In the genomic region with DNA sequence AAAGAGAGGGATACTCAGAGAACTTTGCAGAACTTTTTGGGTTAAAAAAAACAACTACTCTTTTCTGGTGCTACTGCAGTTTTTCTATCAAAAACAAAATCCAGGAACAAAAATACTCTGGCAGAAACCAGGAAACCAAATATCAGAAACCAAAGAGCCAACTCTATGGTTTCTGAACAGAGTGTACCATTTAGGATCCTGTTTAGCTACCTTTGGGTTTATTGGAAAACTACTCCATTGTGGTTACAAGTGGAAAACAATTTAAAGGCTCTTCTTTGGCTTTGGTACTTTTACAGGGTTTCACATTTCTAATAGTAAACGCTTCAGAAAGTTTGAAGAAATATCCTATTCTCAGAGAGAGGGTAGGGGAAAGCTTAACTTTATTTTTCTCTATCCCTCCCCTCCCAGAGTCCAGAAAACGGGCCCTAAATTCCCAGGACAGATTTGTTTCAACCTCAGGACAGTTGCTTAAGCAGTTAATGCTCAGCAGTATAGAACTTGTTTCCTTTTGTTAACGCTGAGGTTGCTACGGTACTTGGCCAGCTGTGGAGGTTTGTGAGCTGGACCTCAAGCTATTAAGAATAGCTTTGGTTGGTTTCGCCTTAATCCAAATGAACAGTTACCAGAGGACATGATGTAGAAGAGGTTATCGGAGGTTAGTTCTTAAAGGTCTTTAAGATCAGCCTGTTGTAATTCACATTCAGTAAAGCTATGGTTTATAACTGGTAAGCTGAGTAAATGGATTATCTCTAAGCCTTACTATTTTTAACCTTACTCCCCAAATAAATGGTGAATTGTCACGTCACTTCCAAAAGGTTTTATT, we compare ENCODE assay signal across 13 cellular contexts. TPM values are rescaled to one million over a fixed set of nuclear protein-coding genes. Genes with fewer than 3 reads are reported as not detected.
DNase-seq lines count a peak whose midpoint lies in the region; ATAC-seq and TF ChIP-seq lines count a peak whose summit lies in the region.
"Had no signal": no experiment of that assay in that cellular context is flagged by ENCODE, and none has a peak within 500 bp of the region (broad histone marks: within the 10 kb centered on the region; RNA-seq: fewer than 3 reads in every experiment).

No MANE protein-coding gene starts in this region.

- in situ Hi-C loops in astrocyte of the spinal cord (cut with HindIII; ENCODE audit: low sequenced_read_pairs) = no loop called here

- H2AFZ ChIP-seq in KMS-11 (ENCODE audit: low read depth) (no peak overlapping the region), smooth muscle cell (ENCODE audit: low read depth) (no peak overlapping the region)

- peaks cover 99% of the 10 kb centered on the region for H3K4me1 ChIP-seq in KMS-11 (ENCODE audit: low read depth, poor library complexity, severe bottlenecking)
- peaks cover 12% of the 10 kb centered on the region for H3K4me1 ChIP-seq in right cardiac atrium (ENCODE audit: control insufficient read depth, insufficient read depth, low read length)
- H3K4me1 ChIP-seq in smooth muscle cell (ENCODE audit: low read depth) = peaks cover 32% of the 10 kb centered on the region
- H3K4me1 ChIP-seq: BLaER1 had no signal

- intact Hi-C loops in right cardiac atrium (cut with DNase I) = loop anchor here in 1 of 4 donors (2.0 kb wide), 1 partner anchor 16 kb away; no protein-coding TSS in a partner anchor

- H3K79me2 ChIP-seq in KMS-11 (ENCODE audit: insufficient read depth, low read depth) (peaks cover 100% of the 10 kb centered on the region), smooth muscle cell (ENCODE audit: low read depth) (peaks cover 88% of the 10 kb centered on the region)

- TF ChIP-seq CTCF in KMS-11 (conservative IDR thresholded peaks at IDR 0.05; ENCODE audit: low read depth, low read length) = no peak
- no peak for TF ChIP-seq CTCF in astrocyte of the spinal cord (IDR thresholded peaks at IDR 0.05; ENCODE audit: low read depth, low read length)
- TF ChIP-seq CTCF in smooth muscle cell (IDR thresholded peaks at IDR 0.05; ENCODE audit: borderline replicate concordance, insufficient read depth, poor library complexity, severe bottlenecking) = no peak

- H3K9me3 ChIP-seq in right cardiac atrium (ENCODE audit: control insufficient read depth, low read length) = no peaks in the 10 kb centered on the region
- no peaks in the 10 kb centered on the region for H3K9me3 ChIP-seq in smooth muscle cell (replicated peaks; ENCODE audit: low read depth)

- no peak for TF ChIP-seq POLR2A in erythroblast (IDR thresholded peaks at IDR 0.05; ENCODE audit: low read length)

- no peak overlapping the region for H3K4me3 ChIP-seq in KMS-11 (IDR thresholded peaks at IDR 0.05; ENCODE audit: insufficient read depth, low read depth, low read length)
- no peak overlapping the region for H3K4me3 ChIP-seq in astrocyte of the spinal cord (ENCODE audit: low read depth, low read length)
- H3K4me3 ChIP-seq in right cardiac atrium (ENCODE audit: low read length) = no peak overlapping the region
- H3K4me3 ChIP-seq in smooth muscle cell = no peak overlapping the region
- H3K4me3 ChIP-seq: BLaER1 had no signal

- peaks cover 15% of the 10 kb centered on the region for H3F3A ChIP-seq in smooth muscle cell (ENCODE audit: low read depth)

- 48% methylated on average over 7 of the region's 7 CpGs for WGBS in right cardiac atrium
- 30% methylated on average over 7 of the region's 7 CpGs for WGBS in smooth muscle cell (ENCODE audit: low lambda C conversion rate)

- H3K27me3 ChIP-seq in KMS-11 (ENCODE audit: insufficient read depth, low read depth) = no peaks in the 10 kb centered on the region
- no peaks in the 10 kb centered on the region for H3K27me3 ChIP-seq in right cardiac atrium (ENCODE audit: control insufficient read depth, insufficient read depth)
- H3K27me3 ChIP-seq in smooth muscle cell (ENCODE audit: low read depth) = no peaks in the 10 kb centered on the region
- H3K27me3 ChIP-seq: BLaER1 had no signal

- no peaks in the 10 kb centered on the region for H3K36me3 ChIP-seq in KMS-11 (ENCODE audit: insufficient read depth)
- no peaks in the 10 kb centered on the region for H3K36me3 ChIP-seq in smooth muscle cell (ENCODE audit: low read depth)
- H3K36me3 ChIP-seq: BLaER1 had no signal

- ATAC-seq in right cardiac atrium (peak; percentile 25 to 33), GM18858 (IDR thresholded peaks at IDR 0.05; ENCODE audit: unreplicated experiment) (no peak)

- H3K9ac ChIP-seq in KMS-11 (peak overlapping the region; percentile 69), smooth muscle cell (ENCODE audit: low read depth) (peak overlapping the region; percentile 33)
- H3K9ac ChIP-seq: BLaER1 had no signal

- H3K27ac ChIP-seq in KMS-11 (peak overlapping the region; percentile 95), right cardiac atrium (ENCODE audit: low read length) (peak overlapping the region; percentile 77), smooth muscle cell (ENCODE audit: low read depth) (peak overlapping the region; percentile 86)
- H3K27ac ChIP-seq: BLaER1 had no signal

- H3K4me2 ChIP-seq in KMS-11 (peak overlapping the region; percentile 82), smooth muscle cell (peak overlapping the region; percentile 45)
- H3K4me2 ChIP-seq: BLaER1 had no signal

- no peaks in the 10 kb centered on the region; the same call in 1 of the 2 replicates for H4K20me1 ChIP-seq in KMS-11 (ENCODE audit: insufficient read depth)
- peaks cover 80% of the 10 kb centered on the region for H4K20me1 ChIP-seq in smooth muscle cell (ENCODE audit: low read depth)

- DNase-seq in astrocyte of the spinal cord (ENCODE audit: low read depth, low spot score) = peak; percentile 72
- no peak for DNase-seq in right cardiac atrium
- no peak for DNase-seq in smooth muscle cell (lab: John Stamatoyannopoulos, UW; ENCODE audit: unreplicated experiment)
- no peak for DNase-seq in HT-29 (ENCODE audit: low spot score)
- DNase-seq in erythroblast (lab: John Stamatoyannopoulos, UW) = no peak
- DNase-seq in Ammon's horn (ENCODE audit: low spot score) = no peak
- DNase-seq: activated CD4-positive, CD25-positive, alpha-beta regulatory T cell; endodermal cell; GF-D8; NCI-H1105 treated with DMSO at 0.1 percent for 48 hours had no signal

RNA-seq across cellular contexts. Expression of gene FOXO3, which starts 47.9 kb away (rescaled TPM):
- 10 to 100 TPM; 33.2 to 50.0 (median 39.8) TPM for total RNA-seq in right cardiac atrium
- 16.4 TPM for polyA plus RNA-seq in right cardiac atrium
- 36.2 and 40.3 TPM in 2 replicates for total RNA-seq in smooth muscle cell
- 34.7 and 35.9 TPM in 2 replicates for polyA plus RNA-seq in smooth muscle cell
- 22.1 and 22.3 TPM in 2 replicates for total RNA-seq in HT-29 (2014; rRNA removed; shearing (Covaris generic))
